In the genomic region with DNA sequence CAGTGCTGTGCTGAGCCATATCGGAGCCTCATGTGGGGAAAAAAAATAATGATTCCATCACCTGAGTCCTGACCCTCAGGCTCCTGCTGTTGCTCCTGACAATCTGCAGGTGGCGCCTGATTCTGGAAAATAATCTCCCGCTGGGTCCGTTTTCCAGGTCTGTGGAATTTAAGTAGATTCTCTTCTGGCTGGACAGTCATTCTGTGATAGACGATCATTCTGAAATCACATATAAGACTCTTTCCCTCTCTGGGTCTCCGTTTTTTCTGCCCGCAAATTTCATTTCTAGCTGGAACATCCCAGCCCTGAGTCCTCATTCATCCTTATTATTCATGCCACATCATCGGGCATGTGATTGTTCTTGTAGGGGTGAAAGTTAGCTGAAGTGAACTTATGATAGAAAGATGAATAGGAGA, we compare ENCODE assay signal across 9 cellular contexts. TPM values are rescaled to one million over a fixed set of nuclear protein-coding genes. Genes with fewer than 3 reads are reported as not detected.
A peak's percentile ranks its signal among the peaks of the same experiment; 100 is the strongest.
DNase-seq lines count a peak whose midpoint lies in the region; ATAC-seq and TF ChIP-seq lines count a peak whose summit lies in the region.
"Had no signal": no experiment of that assay in that cellular context is flagged by ENCODE, and none has a peak within 500 bp of the region (broad histone marks: within the 10 kb centered on the region; RNA-seq: fewer than 3 reads in every experiment).

No MANE protein-coding gene starts in this region.

- peaks cover 7% of the 10 kb centered on the region for H3K4me1 Mint-ChIP-seq in T-helper 2 cell treated with Interferon-gamma antibody and Interleukin-4, amounts not matched to agents 5 μg/mL and 100 μg/mL, for 36 hours (ENCODE audit: low read depth)

- peaks cover 0 to 21% (median 10%) of the 10 kb centered on the region in 4 donors for H3K4me1 ChIP-seq in upper lobe of left lung

- no peaks in the 10 kb centered on the region for H3K9me3 ChIP-seq in upper lobe of left lung

- peak; percentile 11 for DNase-seq in T-helper 2 cell treated with Interferon-gamma antibody and Interleukin-4, amounts not matched to agents 5 μg/mL and 100 μg/mL, for 36 hours (ENCODE audit: low spot score)
- no peak for DNase-seq in T-helper 2 cell
- peak; percentile 23 for DNase-seq in MV-4-11 (lab: John Stamatoyannopoulos, UW)
- DNase-seq in SK-MEL-5 (ENCODE audit: low read depth, low spot score) = peak; percentile 88
- DNase-seq in dedifferentiated amniotic fluid mesenchymal stem cell (ENCODE audit: extremely low spot score) = peak; percentile 85
- peak; percentile 55 to 92 for DNase-seq in lower leg skin (ENCODE audit: low spot score in 2 of 2)
- peak in 1 of 2 donors; percentile 71 for DNase-seq in upper lobe of left lung

- H3K27ac Mint-ChIP-seq in T-helper 2 cell treated with Interferon-gamma antibody and Interleukin-4, amounts not matched to agents 5 μg/mL and 100 μg/mL, for 36 hours = no peak overlapping the region
- H3K27ac Mint-ChIP-seq: CD4-positive, alpha-beta memory T cell had no signal

- in situ Hi-C loops in SK-MEL-5 (cut with HindIII; ENCODE audit: low pct_unique_long_range_greater_than_20kb, low sequenced_read_pairs) = no loop called here

- H3K4me3 ChIP-seq in lower leg skin (ENCODE audit: low read depth, poor library complexity, severe bottlenecking) = no peak overlapping the region
- H3K4me3 ChIP-seq in upper lobe of left lung = no peak overlapping the region

- peak in 1 of 3 donors; percentile 57 for TF ChIP-seq CTCF in lower leg skin (IDR thresholded peaks at IDR 0.05)
- peak; percentile 76 to 93 (median 88) for TF ChIP-seq CTCF in upper lobe of left lung (IDR thresholded peaks at IDR 0.05)

- peaks cover 15% of the 10 kb centered on the region for H3K27me3 Mint-ChIP-seq in T-helper 2 cell treated with Interferon-gamma antibody and Interleukin-4, amounts not matched to agents 5 μg/mL and 100 μg/mL, for 36 hours (ENCODE audit: low read depth)

- no peak for TF ChIP-seq POLR2A in lower leg skin (IDR thresholded peaks at IDR 0.05)
- no peak for TF ChIP-seq POLR2A in upper lobe of left lung (IDR thresholded peaks at IDR 0.05)

- H3K9me3 Mint-ChIP-seq in T-helper 2 cell treated with Interferon-gamma antibody and Interleukin-4, amounts not matched to agents 5 μg/mL and 100 μg/mL, for 36 hours = no peaks in the 10 kb centered on the region

- H3K36me3 Mint-ChIP-seq in T-helper 2 cell treated with Interferon-gamma antibody and Interleukin-4, amounts not matched to agents 5 μg/mL and 100 μg/mL, for 36 hours (ENCODE audit: low read depth) = peaks cover 2% of the 10 kb centered on the region
- H3K36me3 Mint-ChIP-seq: CD4-positive, alpha-beta memory T cell had no signal

- intact Hi-C loops in lower leg skin (cut with DNase I; ENCODE audit: low total_unique reads) = loop anchor here (2.0 to 5.0 kb wide), 3 partner anchors 88 to 332 kb away; no protein-coding TSS in a partner anchor

- 7 to 8% methylated on average over 8 of the region's 8 CpGs for WGBS in lower leg skin, 2 donors
- WGBS in upper lobe of left lung, 2 donors = 11 to 12% methylated on average over 8 of the region's 8 CpGs

- H3K27me3 ChIP-seq in upper lobe of left lung = no peaks in the 10 kb centered on the region

- H3K36me3 ChIP-seq in upper lobe of left lung = no peaks in the 10 kb centered on the region

- H3K4me3 Mint-ChIP-seq in T-helper 2 cell treated with Interferon-gamma antibody and Interleukin-4, amounts not matched to agents 5 μg/mL and 100 μg/mL, for 36 hours = no peak overlapping the region
- H3K4me3 Mint-ChIP-seq: CD4-positive, alpha-beta memory T cell had no signal

- no peak for TF ChIP-seq EP300 in upper lobe of left lung (IDR thresholded peaks at IDR 0.05)

- no peak overlapping the region for H3K27ac ChIP-seq in upper lobe of left lung

- ATAC-seq in upper lobe of left lung (ENCODE audit: low FRiP score in 2 of 2) (peak in 1 of 2 donors; percentile 79), HG02588 (IDR thresholded peaks at IDR 0.05; ENCODE audit: unreplicated experiment) (no peak)

RNA-seq across cellular contexts. Expression of a gene that starts 22.1 kb away (rescaled TPM):
- 41.3 and 41.5 TPM in 2 replicates for total RNA-seq in SK-MEL-5 (2014; rRNA removed; shearing (Covaris generic))
- polyA plus RNA-seq in SK-MEL-5 (2015; cell fraction: cytosol; rRNA removed) = 131 and 148 TPM in 2 replicates
- polyA plus RNA-seq in SK-MEL-5 (2015; cell fraction: nucleus; rRNA removed) = 81.7 and 122 TPM in 2 replicates
- 10 to 100 TPM; 17.4 to 66.8 (median 30.5) TPM for total RNA-seq in lower leg skin
- total RNA-seq in upper lobe of left lung = 100 to 1,000 TPM in 2 of 6 donors, 10 to 100 TPM in 4; 44.6 to 124 (median 76.1) TPM

Comparison
In these comparisons a context has a peak if more than half of its experiments do, and no peak if none do; other contexts are left out.
1. DNase-seq: peak in T-helper 2 cell treated with Interferon-gamma antibody and Interleukin-4, amounts not matched to agents 5 μg/mL and 100 μg/mL, for 36 hours (single experiment), MV-4-11 (single experiment), SK-MEL-5 (single experiment), dedifferentiated amniotic fluid mesenchymal stem cell (single experiment) and lower leg skin (2 of 2); none in T-helper 2 cell (0 of 5).